7 cellular contexts compared by ENCODE assay signal in the genomic region with DNA sequence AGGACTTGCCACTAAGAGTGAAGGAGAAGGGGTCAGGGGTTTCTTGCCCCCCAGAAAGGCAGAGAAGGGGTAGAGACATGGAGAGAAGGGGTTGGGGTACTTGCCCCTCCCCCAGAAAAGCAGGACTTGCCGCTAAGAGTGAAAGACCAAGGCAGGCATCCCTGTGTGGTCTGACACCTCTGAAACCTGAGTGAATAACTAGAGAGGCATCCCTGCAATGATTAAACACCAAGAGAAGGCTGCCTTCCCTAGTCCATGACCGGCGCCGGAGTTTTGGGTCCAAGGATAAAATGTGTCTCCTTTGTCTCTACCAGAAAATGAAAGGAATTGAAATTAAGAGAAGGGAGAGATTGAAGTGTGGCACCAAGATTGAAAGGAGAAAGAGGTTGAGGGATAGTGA.
DNase-seq lines count a peak whose midpoint lies in the region; ATAC-seq and TF ChIP-seq lines count a peak whose summit lies in the region.
"Not testable (repeated sequence)": the region's sequence is repeated elsewhere in the genome, so short reads cannot be mapped to it uniquely, and the experiment has no call there.

No MANE protein-coding gene starts in this region.

- peaks cover 11% of the 10 kb centered on the region for H3K9me1 ChIP-seq in IMR-90 (ENCODE audit: insufficient read depth, low read length)

- H3K4me1 ChIP-seq in Caco-2 = peaks cover 25% of the 10 kb centered on the region
- H3K4me1 ChIP-seq in IMR-90 (ENCODE audit: control insufficient read depth, insufficient read depth, low read length) = peaks cover 14% of the 10 kb centered on the region
- H3K4me1 ChIP-seq in SJSA1 (replicated peaks) = peaks cover 32% of the 10 kb centered on the region
- H3K4me1 ChIP-seq in mesenchymal stem cell (ENCODE audit: control insufficient read depth, insufficient read depth, low read depth, low read length); neural progenitor cell: not testable (repeated sequence)

- not testable (repeated sequence) for H3F3A ChIP-seq in neural progenitor cell (ENCODE audit: low read depth)

- not testable (repeated sequence) for H3K79me1 ChIP-seq in IMR-90 (ENCODE audit: low read depth in 1 of 2, low read length in 2 of 2); mesenchymal stem cell (replicated peaks; ENCODE audit: low read length, poor library complexity, severe bottlenecking)

- H3K23ac ChIP-seq in IMR-90 (ENCODE audit: low read depth, low read length); mesenchymal stem cell (ENCODE audit: low read length in 2 of 2): not testable (repeated sequence)

- H3K27me3 Mint-ChIP-seq in Caco-2 (ENCODE audit: insufficient read depth, unreplicated experiment); chondrocyte (ENCODE audit: low read depth); neural progenitor cell (ENCODE audit: insufficient read depth, low read depth); type B pancreatic cell: not testable (repeated sequence)

- in situ Hi-C loops in IMR-90 (cut with MboI; ENCODE audit: low sequenced_read_pairs) = not testable (repeated sequence)

- not testable (repeated sequence) for H3K9me3 Mint-ChIP-seq in Caco-2 (ENCODE audit: unreplicated experiment); chondrocyte (ENCODE audit: low read depth); neural progenitor cell; type B pancreatic cell

- peak overlapping the region; percentile 94 for H2BK20ac ChIP-seq in IMR-90 (ENCODE audit: low read depth, low read length)

- H3K27ac Mint-ChIP-seq in Caco-2 (ENCODE audit: unreplicated experiment) = peak overlapping the region; percentile 80
- peak overlapping the region; percentile 24 for H3K27ac Mint-ChIP-seq in chondrocyte (ENCODE audit: unreplicated experiment)
- H3K27ac Mint-ChIP-seq in neural progenitor cell = not testable (repeated sequence)
- H3K27ac Mint-ChIP-seq in type B pancreatic cell = peak overlapping the region; percentile 54

- not testable (repeated sequence) for H2AK9ac ChIP-seq in IMR-90 (replicated peaks; ENCODE audit: low read depth, low read length, poor library complexity)

- H3K36me3 ChIP-seq in Caco-2 (ENCODE audit: control insufficient read depth, insufficient read depth, low read length); IMR-90 (ENCODE audit: control insufficient read depth, insufficient read depth, low read length); SJSA1; mesenchymal stem cell (ENCODE audit: control insufficient read depth in 1 of 2, insufficient read depth in 2 of 2, low read depth in 1 of 2, low read length in 2 of 2); neural progenitor cell: not testable (repeated sequence)

- peak overlapping the region; percentile 100 for H4K91ac ChIP-seq in IMR-90 (ENCODE audit: insufficient read depth, low read depth, low read length)
- H4K91ac ChIP-seq in mesenchymal stem cell (ENCODE audit: low read length) = not testable (repeated sequence)

- not testable (repeated sequence) for H3K4me3 Mint-ChIP-seq in Caco-2 (ENCODE audit: unreplicated experiment); chondrocyte (ENCODE audit: unreplicated experiment); type B pancreatic cell
- H3K4me3 Mint-ChIP-seq in neural progenitor cell = peak overlapping the region; percentile 16

- not testable (repeated sequence) for H3K4me2 ChIP-seq in IMR-90 (ENCODE audit: low read depth, low read length); mesenchymal stem cell (ENCODE audit: low read length, poor library complexity, severe bottlenecking); neural progenitor cell

- not testable (repeated sequence) for H2BK5ac ChIP-seq in IMR-90 (ENCODE audit: low read depth, low read length, poor library complexity, severe bottlenecking); mesenchymal stem cell (ENCODE audit: low read depth, low read length, poor library complexity, severe bottlenecking)

- not testable (repeated sequence) for H3K36me3 Mint-ChIP-seq in Caco-2 (ENCODE audit: insufficient read depth, unreplicated experiment); chondrocyte (ENCODE audit: low read depth); neural progenitor cell; type B pancreatic cell

- not testable (repeated sequence) for H4K5ac ChIP-seq in IMR-90 (ENCODE audit: low read depth, low read length)

- H3K4ac ChIP-seq in IMR-90 (ENCODE audit: low read depth, low read length) = peak overlapping the region; percentile 52
- H3K4ac ChIP-seq in mesenchymal stem cell (ENCODE audit: low read depth in 1 of 2, low read length in 2 of 2) = not testable (repeated sequence)

- not testable (repeated sequence) for ATAC-seq in IMR-90 (ENCODE audit: low read depth)

- TF ChIP-seq RAD21 in IMR-90 (IDR thresholded peaks at IDR 0.05; ENCODE audit: low read length) = not testable (repeated sequence)

- not testable (repeated sequence) for TF ChIP-seq CTCF in Caco-2 (IDR thresholded peaks at IDR 0.05; ENCODE audit: insufficient read depth in 1 of 2, low read depth in 1 of 2, low read length in 1 of 2, severe bottlenecking in 1 of 2, unreplicated experiment in 1 of 2); IMR-90 (conservative IDR thresholded peaks at IDR 0.05; ENCODE audit: low read depth, low read length); chondrocyte (IDR thresholded peaks at IDR 0.05); neural progenitor cell (IDR thresholded peaks at IDR 0.05); type B pancreatic cell (conservative IDR thresholded peaks at IDR 0.05)

- dilution Hi-C loops in IMR-90 (cut with HindIII; ENCODE audit: low sequenced_read_pairs, unreplicated experiment) = not testable (repeated sequence)

- H3K27ac ChIP-seq in IMR-90 (ENCODE audit: insufficient read depth, low read length); mesenchymal stem cell (ENCODE audit: low read length, poor library complexity, severe bottlenecking); neural progenitor cell: not testable (repeated sequence)
- H3K27ac ChIP-seq in SJSA1 = peak overlapping the region; percentile 86

- H4K8ac ChIP-seq in IMR-90 (ENCODE audit: low read depth in 2 of 2, low read length in 2 of 2) = peak overlapping the region; percentile 27 to 99; a peak in 1 of 4 replicates
- H4K8ac ChIP-seq in mesenchymal stem cell (ENCODE audit: low read length) = not testable (repeated sequence)

- TF ChIP-seq POLR2A in IMR-90 (IDR thresholded peaks at IDR 0.05; ENCODE audit: low read depth, low read length) = not testable (repeated sequence)

- DNase-seq in Caco-2; IMR-90; chondrocyte (ENCODE audit: low spot score); mesenchymal stem cell; neural progenitor cell (ENCODE audit: low spot score); type B pancreatic cell (ENCODE audit: extremely low spot score, unreplicated experiment): not testable (repeated sequence)
- DNase-seq in SJSA1 (ENCODE audit: low read depth in 1 of 2, low spot score in 2 of 2) = peak; percentile 23 to 50

- not testable (repeated sequence) for H3K27me3 ChIP-seq in Caco-2 (replicated peaks; ENCODE audit: control insufficient read depth, insufficient read depth, low read length); IMR-90 (ENCODE audit: control insufficient read depth, insufficient read depth, low read length); SJSA1 (replicated peaks); mesenchymal stem cell (ENCODE audit: control insufficient read depth in 1 of 2, insufficient read depth in 1 of 2, low read length in 2 of 2); neural progenitor cell

- not testable (repeated sequence) for BruUV-seq in Caco-2 (replicated peaks; lab: Mats Ljungman, UMichigan); IMR-90 (replicated peaks; lab: Mats Ljungman, UMichigan)

- POLR2A ChIA-PET in Caco-2 (lab: Charles Lee); IMR-90 (lab: Charles Lee; ENCODE audit: unreplicated experiment): not testable (repeated sequence)

- not testable (repeated sequence) for H3K9me3 ChIP-seq in Caco-2; IMR-90 (ENCODE audit: control insufficient read depth, insufficient read depth, low read length); SJSA1 (replicated peaks); mesenchymal stem cell (ENCODE audit: control insufficient read depth, low read length); neural progenitor cell (ENCODE audit: low read depth)

- intact Hi-C loops in Caco-2 (cut with micrococcal nuclease; ENCODE audit: unreplicated experiment); IMR-90 (cut with micrococcal nuclease): not testable (repeated sequence)

- H3K56ac ChIP-seq in IMR-90 (ENCODE audit: extremely low read depth, insufficient read depth, low read length) = not testable (repeated sequence)

- not testable (repeated sequence) for H3K9ac ChIP-seq in IMR-90 (ENCODE audit: low read depth, low read length); mesenchymal stem cell (ENCODE audit: low read length); neural progenitor cell

- H2BK120ac ChIP-seq in IMR-90 (ENCODE audit: low read depth, low read length) (peak overlapping the region; percentile 60), mesenchymal stem cell (ENCODE audit: low read depth, low read length) (peak overlapping the region; percentile 54)

- H3K4me3 ChIP-seq in Caco-2 (ENCODE audit: low read depth, low read length); IMR-90 (ENCODE audit: insufficient read depth, low read depth, low read length); SJSA1; mesenchymal stem cell (ENCODE audit: insufficient read depth in 1 of 2, low read depth in 1 of 2, low read length in 2 of 2); neural progenitor cell: not testable (repeated sequence)

- H2AFZ ChIP-seq in IMR-90 (replicated peaks; ENCODE audit: low read length, poor library complexity); mesenchymal stem cell (ENCODE audit: low read depth, low read length); neural progenitor cell (replicated peaks): not testable (repeated sequence)

- H4K20me1 ChIP-seq in IMR-90 (ENCODE audit: insufficient read depth, low read length); neural progenitor cell (ENCODE audit: low read depth): not testable (repeated sequence)

- WGBS in IMR-90 (ENCODE audit: extremely low coverage in 2 of 2, insufficient read length in 1 of 2), 2 experiments = no CpG with 5 or more reads among the region's 4 CpGs
- WGBS in mesenchymal stem cell = 98% methylated on average over 4 of the region's 4 CpGs

- CTCF ChIA-PET in Caco-2 (lab: Charles Lee); IMR-90 (lab: Yijun Ruan, JAX): not testable (repeated sequence)

- H3K4me1 Mint-ChIP-seq in Caco-2 (ENCODE audit: low read depth, unreplicated experiment); neural progenitor cell; type B pancreatic cell (ENCODE audit: unreplicated experiment): not testable (repeated sequence)
- H3K4me1 Mint-ChIP-seq in chondrocyte (ENCODE audit: low read depth) = peaks cover 31% of the 10 kb centered on the region

- 0 out of 2 replicates have a peak overlapping the region, but pooled peaks have one; percentile 25 for H3K14ac ChIP-seq in IMR-90 (replicated peaks; ENCODE audit: low read depth, low read length)
- H3K14ac ChIP-seq in mesenchymal stem cell (ENCODE audit: low read length in 2 of 2) = not testable (repeated sequence)

- 0 out of 2 replicates have a peak overlapping the region, but pooled peaks have one; percentile 57 for H2AK5ac ChIP-seq in IMR-90 (ENCODE audit: low read depth, low read length)
- not testable (repeated sequence) for H2AK5ac ChIP-seq in mesenchymal stem cell (ENCODE audit: low read length, severe bottlenecking)

- not testable (repeated sequence) for H3K79me2 ChIP-seq in neural progenitor cell (ENCODE audit: low read depth)

- not testable (repeated sequence) for H2BK15ac ChIP-seq in IMR-90 (ENCODE audit: low read depth, low read length); mesenchymal stem cell (ENCODE audit: low read depth, poor library complexity, severe bottlenecking)

- H3K18ac ChIP-seq in IMR-90 (ENCODE audit: low read depth, low read length); mesenchymal stem cell (ENCODE audit: low read depth in 1 of 2, low read length in 2 of 2): not testable (repeated sequence)

- H2BK12ac ChIP-seq in mesenchymal stem cell (ENCODE audit: low read length in 2 of 2) = not testable (repeated sequence)
